8 cellular contexts compared by ENCODE assay signal in the genomic region with DNA sequence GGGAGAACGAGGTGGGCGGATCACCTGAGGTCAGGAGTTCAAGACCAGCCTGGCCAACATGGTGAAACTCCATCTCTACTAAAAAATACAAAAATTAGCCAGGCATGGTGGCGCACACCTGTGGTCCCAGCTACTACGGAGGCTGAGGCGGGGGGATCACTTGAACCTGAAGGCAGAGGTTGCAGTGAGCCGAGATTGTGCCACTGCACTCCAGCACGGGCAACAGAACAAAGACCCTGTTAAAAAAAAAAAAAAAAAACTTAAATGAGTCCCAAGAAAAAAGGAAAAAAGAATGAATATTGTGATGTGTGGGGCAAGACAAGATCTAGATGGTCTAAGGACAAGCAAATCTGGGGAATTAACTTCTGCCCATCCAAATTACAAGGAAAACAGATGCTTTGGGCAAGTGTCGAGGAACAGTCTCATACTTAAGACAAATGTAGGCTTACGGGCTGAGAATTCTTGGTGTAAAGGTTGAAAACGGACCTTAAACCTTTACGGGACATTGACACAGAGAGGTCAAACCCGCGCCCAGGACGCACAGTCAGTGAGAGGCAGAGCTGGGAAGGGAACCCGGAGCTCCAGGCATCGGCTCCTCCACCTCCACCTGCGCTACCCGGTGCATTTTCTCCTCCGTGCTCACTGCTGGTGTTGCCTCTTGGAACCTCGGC. TPM values are rescaled to one million over a fixed set of nuclear protein-coding genes. Genes with fewer than 3 reads are reported as not detected.
DNase-seq lines count a peak whose midpoint lies in the region; ATAC-seq and TF ChIP-seq lines count a peak whose summit lies in the region.

No MANE protein-coding gene starts in this region.

- peaks cover 0 to 9% (median 6%) of the 10 kb centered on the region in 4 donors for H3K4me1 ChIP-seq in Peyer's patch
- peaks cover 10 to 13% of the 10 kb centered on the region in 2 donors for H3K4me1 ChIP-seq in gastrocnemius medialis

- DNase-seq in AG09309 (ENCODE audit: low read depth) (no peak), Peyer's patch (no peak), fibroblast of villous mesenchyme (ENCODE audit: low read depth) (no peak), gastrocnemius medialis (no peak), NCI-H69 (lab: John Stamatoyannopoulos, UW) (no peak), NK-92 (lab: John Stamatoyannopoulos, UW; ENCODE audit: unreplicated experiment) (no peak), NCI-H2196 treated with DMSO at 0.1 percent for 48 hours (lab: John Stamatoyannopoulos, UW; ENCODE audit: unreplicated experiment) (no peak)

- TF ChIP-seq CTCF in AG09309 (IDR thresholded peaks at IDR 0.05; ENCODE audit: control insufficient read depth, insufficient read depth, low read depth, low read length, missing control alignments) (no peak), Peyer's patch (IDR thresholded peaks at IDR 0.05) (no peak), fibroblast of villous mesenchyme (IDR thresholded peaks at IDR 0.05; ENCODE audit: insufficient read depth, low read depth, low read length) (no peak), gastrocnemius medialis (IDR thresholded peaks at IDR 0.05 in 4 of 5, conservative IDR thresholded peaks at IDR 0.05 in 1 of 5) (no peak)

- intact Hi-C loops in gastrocnemius medialis (cut with DNase I; ENCODE audit: low total_unique reads), result loop anchor here (1.0 to 5.0 kb wide), 4 partner anchors 15 to 79 kb away; partner anchors contain the start of genes RPS5, ZNF132, ZNF324B and ZNF584

- in situ Hi-C loops in gastrocnemius medialis (cut with MboI; ENCODE audit: low sequenced_read_pairs in 4 of 4), result no loop called here

- peak; percentile 22 for ATAC-seq in GM21737 (IDR thresholded peaks at IDR 0.05; ENCODE audit: unreplicated experiment)
- ATAC-seq in gastrocnemius medialis, result peak; percentile 14 to 25

- H3K9me3 ChIP-seq in Peyer's patch (no peaks in the 10 kb centered on the region), gastrocnemius medialis (no peaks in the 10 kb centered on the region)

- H3K4me3 ChIP-seq in AG09309 (ENCODE audit: control insufficient read depth, low read depth, low read length), result peak overlapping the region; percentile 69
- H3K4me3 ChIP-seq in Peyer's patch, result peak overlapping the region; percentile 69 to 93 (median 87)
- peak overlapping the region; percentile 80 for H3K4me3 ChIP-seq in fibroblast of villous mesenchyme (ENCODE audit: low read depth, low read length)
- H3K4me3 ChIP-seq in gastrocnemius medialis, result peak overlapping the region; percentile 87 to 100 (median 99)

- no peaks in the 10 kb centered on the region for H3K27me3 ChIP-seq in Peyer's patch
- H3K27me3 ChIP-seq in gastrocnemius medialis, result no peaks in the 10 kb centered on the region

- peaks cover 0 to 20% (median 0%) of the 10 kb centered on the region in 3 donors for H3K36me3 ChIP-seq in Peyer's patch
- peaks cover 0 to 19% of the 10 kb centered on the region in 2 donors for H3K36me3 ChIP-seq in gastrocnemius medialis

- peak overlapping the region in 2 of 4 donors; percentile 72 to 83 for H3K27ac ChIP-seq in Peyer's patch
- peak overlapping the region in 2 of 4 donors; percentile 89 to 92 for H3K27ac ChIP-seq in gastrocnemius medialis

- TF ChIP-seq POLR2A in Peyer's patch (IDR thresholded peaks at IDR 0.05) (no peak), gastrocnemius medialis (IDR thresholded peaks at IDR 0.05) (no peak)

RNA-seq across cellular contexts. Expression of gene ZNF324, which starts 0.7 kb away (rescaled TPM):
- total RNA-seq in Peyer's patch, result 10 to 100 TPM; 12.4 to 31.2 (median 22.7) TPM
- total RNA-seq in fibroblast of villous mesenchyme, result 16.8 and 17.4 TPM in 2 replicates
- total RNA-seq in gastrocnemius medialis, result 10 to 100 TPM in 3 of 4 donors, 1 to 10 TPM in 1; 8.1 to 11.4 (median 11.3) TPM

RNA-seq across cellular contexts. Expression of gene ZNF446, which starts 9.9 kb away (rescaled TPM):
- total RNA-seq in Peyer's patch, result 10 to 100 TPM; 12.8 to 25.6 (median 19.6) TPM
- 7.3 and 8.7 TPM in 2 replicates for total RNA-seq in fibroblast of villous mesenchyme
- total RNA-seq in gastrocnemius medialis, result 10 to 100 TPM in 1 of 4 donors, 1 to 10 TPM in 3; 7.5 to 13.1 (median 8.9) TPM

RNA-seq across cellular contexts. Expression of gene ZNF324B, which starts 14.8 kb away (rescaled TPM):
- 10 to 100 TPM in 3 of 4 donors, 1 to 10 TPM in 1; 7.0 to 13.1 (median 10.5) TPM for total RNA-seq in Peyer's patch
- total RNA-seq in fibroblast of villous mesenchyme, result 10.4 and 11.6 TPM in 2 replicates
- 1 to 10 TPM; 3.8 to 7.6 (median 7.0) TPM for total RNA-seq in gastrocnemius medialis

RNA-seq across cellular contexts. Expression of gene ZNF132, which starts 26.3 kb away (rescaled TPM):
- total RNA-seq in Peyer's patch (10 to 100 TPM in 1 of 4 donors, 1 to 10 TPM in 3; 3.9 to 12.4 (median 7.2) TPM), fibroblast of villous mesenchyme (8.7 and 11.7 TPM in 2 replicates), gastrocnemius medialis (1 to 10 TPM; 1.8 to 2.7 (median 2.4) TPM)

RNA-seq across cellular contexts. Expression of gene SLC27A5, which starts 45.6 kb away (rescaled TPM):
- 1 to 10 TPM in 3 of 4 donors, under 1 TPM in 1; 0.88 to 6.3 (median 2.3) TPM for total RNA-seq in Peyer's patch
- total RNA-seq in fibroblast of villous mesenchyme, result 3.0 and 4.5 TPM in 2 replicates
- total RNA-seq in gastrocnemius medialis, result 1 to 10 TPM; 2.0 to 9.1 (median 4.6) TPM
